8 cellular contexts compared by ENCODE assay signal in genomic region chr1:91730781-91731732, GRCh38.
DNase-seq lines count a peak whose midpoint lies in the region; ATAC-seq and TF ChIP-seq lines count a peak whose summit lies in the region.

No MANE protein-coding gene starts in this region.

- no peak overlapping the region for H3K4me3 ChIP-seq in heart left ventricle

- no peaks in the 10 kb centered on the region for H3K27me3 Mint-ChIP-seq in T-helper 2 cell treated with Interferon-gamma antibody and Interleukin-4, amounts not matched to agents 5 μg/mL and 100 μg/mL, for 36 hours (ENCODE audit: low read depth)

- TF ChIP-seq POLR2A in heart left ventricle (IDR thresholded peaks at IDR 0.05) = no peak

- no peaks in the 10 kb centered on the region for H3K9me3 ChIP-seq in heart left ventricle

- H3K4me1 ChIP-seq in heart left ventricle = peaks cover 0 to 78% (median 44%) of the 10 kb centered on the region in 12 donors

- TF ChIP-seq CTCF in heart left ventricle (IDR thresholded peaks at IDR 0.05) = no peak

- intact Hi-C loops in heart left ventricle (cut with DNase I) = loop anchor here in 4 of 10 donors (5.0 to 10.0 kb wide), 3 partner anchors 34 to 154 kb away; partner anchors contain the start of gene TGFBR3 (in 2 of the 4)

- peak overlapping the region in 4 of 12 donors; percentile 30 to 92 (median 47) for H3K27ac ChIP-seq in heart left ventricle

- DNase-seq in HCEC 1CT = peak; percentile 53
- DNase-seq in T-helper 2 cell treated with Interferon-gamma antibody and Interleukin-4, amounts not matched to agents 5 μg/mL and 100 μg/mL, for 36 hours (ENCODE audit: low spot score) = peak; percentile 32
- peak in 4 of 5 donors; percentile 56 to 70 (median 68) for DNase-seq in heart left ventricle
- peak in 2 of 3 donors; percentile 12 to 42 for DNase-seq in stimulated activated CD4-positive, alpha-beta T cell treated with anti-CD3 and anti-CD28 coated beads, TNF-alpha, amount 100 ng/mL, for 48 hours (ENCODE audit: low read depth in 3 of 3)
- no peak for DNase-seq in AG08395 (ENCODE audit: low spot score)
- DNase-seq in NCI-H2081 (lab: John Stamatoyannopoulos, UW) = no peak

- no peaks in the 10 kb centered on the region for H3K27me3 ChIP-seq in heart left ventricle

- peaks cover 31% of the 10 kb centered on the region for H3K4me1 Mint-ChIP-seq in T-helper 2 cell treated with Interferon-gamma antibody and Interleukin-4, amounts not matched to agents 5 μg/mL and 100 μg/mL, for 36 hours (ENCODE audit: low read depth)

- no peaks in the 10 kb centered on the region for H3K9me3 Mint-ChIP-seq in T-helper 2 cell treated with Interferon-gamma antibody and Interleukin-4, amounts not matched to agents 5 μg/mL and 100 μg/mL, for 36 hours

- 47 to 58% (median 51%) methylated on average over 11 to 15 of the region's 15 CpGs for WGBS in heart left ventricle, 4 donors

- H3K36me3 ChIP-seq in heart left ventricle = peaks cover 0 to 36% (median 5%) of the 10 kb centered on the region in 9 donors

- H3K36me3 Mint-ChIP-seq in T-helper 2 cell treated with Interferon-gamma antibody and Interleukin-4, amounts not matched to agents 5 μg/mL and 100 μg/mL, for 36 hours (ENCODE audit: low read depth) = peaks cover 22% of the 10 kb centered on the region

- ATAC-seq in heart left ventricle (peak in 3 of 4 donors; percentile 52 to 82 (median 56)), HG03442 (IDR thresholded peaks at IDR 0.05; ENCODE audit: unreplicated experiment) (no peak), GM19463 (IDR thresholded peaks at IDR 0.05; ENCODE audit: unreplicated experiment) (no peak)

- peak overlapping the region; percentile 69 for H3K27ac Mint-ChIP-seq in T-helper 2 cell treated with Interferon-gamma antibody and Interleukin-4, amounts not matched to agents 5 μg/mL and 100 μg/mL, for 36 hours

- H3K4me3 Mint-ChIP-seq in T-helper 2 cell treated with Interferon-gamma antibody and Interleukin-4, amounts not matched to agents 5 μg/mL and 100 μg/mL, for 36 hours = peak overlapping the region; percentile 72

Comparison
In these comparisons a context has a peak if more than half of its experiments do, and no peak if none do; other contexts are left out.
1. DNase-seq: peak in HCEC 1CT (single experiment), T-helper 2 cell treated with Interferon-gamma antibody and Interleukin-4, amounts not matched to agents 5 μg/mL and 100 μg/mL, for 36 hours (single experiment), heart left ventricle (4 of 5) and stimulated activated CD4-positive, alpha-beta T cell treated with anti-CD3 and anti-CD28 coated beads, TNF-alpha, amount 100 ng/mL, for 48 hours (2 of 3); none in AG08395 (single experiment) and NCI-H2081 (0 of 2).
2. ATAC-seq: peak in heart left ventricle (3 of 4); none in HG03442 (single experiment) and GM19463 (single experiment).